11 cellular contexts compared by ENCODE assay signal in genomic region chrX:43813898-43814297, GRCh38.
DNase-seq lines count a peak whose midpoint lies in the region; ATAC-seq, FAIRE-seq and TF ChIP-seq lines count a peak whose summit lies in the region.
"Had no signal": no experiment of that assay in that cellular context is flagged by ENCODE, and none has a peak within 500 bp of the region (broad histone marks: within the 10 kb centered on the region; RNA-seq: fewer than 3 reads in every experiment).

No MANE protein-coding gene starts in this region.

- peak; percentile 48 for DNase-seq in activated CD4-positive, alpha-beta T cell treated with anti-CD3 and anti-CD28 coated beads, Interleukin-2, amount 10 ng/mL, durations not matched to agents 24 days and 14 days
- DNase-seq in activated CD4-positive, alpha-beta T cell treated with anti-CD3 and anti-CD28 coated beads for 1 hour, result no peak
- DNase-seq in NCI-H69 (lab: John Stamatoyannopoulos, UW) (peak; percentile 4), bronchial epithelial cell (ENCODE audit: low read depth) (no peak), NCI-H345 treated with DMSO at 0.1 percent for 48 hours (lab: John Stamatoyannopoulos, UW; ENCODE audit: unreplicated experiment) (no peak)
- no peak for DNase-seq in natural killer cell treated with Interleukin-12 subunit alpha and Interleukin-12 subunit beta and Interleukin-15 and Interleukin-18, amount 100 ng/mL, for 72 hours (ENCODE audit: low spot score)
- DNase-seq: RPMI8226 had no signal

- intact Hi-C loops in activated CD4-positive, alpha-beta T cell treated with anti-CD3 and anti-CD28 coated beads, Interleukin-2, amount 10 ng/mL, durations not matched to agents 24 days and 14 days (cut with micrococcal nuclease), result no loop called here

- H3K27ac Mint-ChIP-seq in activated CD4-positive, alpha-beta T cell treated with anti-CD3 and anti-CD28 coated beads, Interleukin-2, amount 10 ng/mL, durations not matched to agents 24 days and 14 days, result no peak overlapping the region
- no peak overlapping the region for H3K27ac Mint-ChIP-seq in natural killer cell treated with Interleukin-12 subunit alpha and Interleukin-12 subunit beta and Interleukin-15 and Interleukin-18, amount 100 ng/mL, for 72 hours
- H3K27ac Mint-ChIP-seq: nephron had no signal

- FAIRE-seq in bronchial epithelial cell (lab: Jason Lieb, UNC), result no peak
- FAIRE-seq: endothelial cell of umbilical vein had no signal

- H3K27me3 ChIP-seq in bronchial epithelial cell (ENCODE audit: control insufficient read depth, insufficient read depth, low read length), result no peaks in the 10 kb centered on the region

- no peak overlapping the region for H3K4me3 ChIP-seq in bronchial epithelial cell (ENCODE audit: low read depth, low read length)

- H3K4me3 Mint-ChIP-seq in activated CD4-positive, alpha-beta T cell treated with anti-CD3 and anti-CD28 coated beads, Interleukin-2, amount 10 ng/mL, durations not matched to agents 24 days and 14 days, result no peak overlapping the region
- H3K4me3 Mint-ChIP-seq in natural killer cell treated with Interleukin-12 subunit alpha and Interleukin-12 subunit beta and Interleukin-15 and Interleukin-18, amount 100 ng/mL, for 72 hours, result peak overlapping the region; percentile 18
- H3K4me3 Mint-ChIP-seq: nephron had no signal

- no peaks in the 10 kb centered on the region for H3K36me3 Mint-ChIP-seq in activated CD4-positive, alpha-beta T cell treated with anti-CD3 and anti-CD28 coated beads, Interleukin-2, amount 10 ng/mL, durations not matched to agents 24 days and 14 days (ENCODE audit: low read depth)
- no peaks in the 10 kb centered on the region for H3K36me3 Mint-ChIP-seq in natural killer cell treated with Interleukin-12 subunit alpha and Interleukin-12 subunit beta and Interleukin-15 and Interleukin-18, amount 100 ng/mL, for 72 hours

- H3K36me3 ChIP-seq in bronchial epithelial cell (ENCODE audit: control insufficient read depth, insufficient read depth, low read length), result no peaks in the 10 kb centered on the region

- peak; percentile 37 for TF ChIP-seq CTCF in bronchial epithelial cell (IDR thresholded peaks at IDR 0.05; ENCODE audit: insufficient read depth, low read length, severe bottlenecking)

- H3K4me1 Mint-ChIP-seq in activated CD4-positive, alpha-beta T cell treated with anti-CD3 and anti-CD28 coated beads, Interleukin-2, amount 10 ng/mL, durations not matched to agents 24 days and 14 days, result peaks cover 8% of the 10 kb centered on the region
- H3K4me1 Mint-ChIP-seq in natural killer cell treated with Interleukin-12 subunit alpha and Interleukin-12 subunit beta and Interleukin-15 and Interleukin-18, amount 100 ng/mL, for 72 hours (ENCODE audit: low read depth in 2 of 2), result peaks cover 8 to 13% of the 10 kb centered on the region in 2 donors

- peaks cover 5% of the 10 kb centered on the region for H3K9me3 Mint-ChIP-seq in activated CD4-positive, alpha-beta T cell treated with anti-CD3 and anti-CD28 coated beads, Interleukin-2, amount 10 ng/mL, durations not matched to agents 24 days and 14 days
- H3K9me3 Mint-ChIP-seq in natural killer cell treated with Interleukin-12 subunit alpha and Interleukin-12 subunit beta and Interleukin-15 and Interleukin-18, amount 100 ng/mL, for 72 hours, result no peaks in the 10 kb centered on the region

- H3K27me3 Mint-ChIP-seq in activated CD4-positive, alpha-beta T cell treated with anti-CD3 and anti-CD28 coated beads, Interleukin-2, amount 10 ng/mL, durations not matched to agents 24 days and 14 days, result peaks cover 4% of the 10 kb centered on the region
- peaks cover 13 to 24% of the 10 kb centered on the region in 2 donors for H3K27me3 Mint-ChIP-seq in natural killer cell treated with Interleukin-12 subunit alpha and Interleukin-12 subunit beta and Interleukin-15 and Interleukin-18, amount 100 ng/mL, for 72 hours

- no peak for ATAC-seq in natural killer cell treated with Interleukin-12 subunit alpha and Interleukin-12 subunit beta and Interleukin-15 and Interleukin-18, amount 100 ng/mL, for 72 hours
- no peak for ATAC-seq in HG02759 (IDR thresholded peaks at IDR 0.05; ENCODE audit: unreplicated experiment)
- no peak for ATAC-seq in HG02763 (IDR thresholded peaks at IDR 0.05; ENCODE audit: unreplicated experiment)

Comparison
In these comparisons a context has a peak if more than half of its experiments do, and no peak if none do; other contexts are left out.
1. DNase-seq: peak in activated CD4-positive, alpha-beta T cell treated with anti-CD3 and anti-CD28 coated beads, Interleukin-2, amount 10 ng/mL, durations not matched to agents 24 days and 14 days (single experiment) and NCI-H69 (single experiment); none in activated CD4-positive, alpha-beta T cell treated with anti-CD3 and anti-CD28 coated beads for 1 hour (single experiment), bronchial epithelial cell (single experiment), natural killer cell treated with Interleukin-12 subunit alpha and Interleukin-12 subunit beta and Interleukin-15 and Interleukin-18, amount 100 ng/mL, for 72 hours (single experiment) and NCI-H345 treated with DMSO at 0.1 percent for 48 hours (single experiment).